Comparison of ENCODE assay signal across 20 cellular contexts in the genomic region with DNA sequence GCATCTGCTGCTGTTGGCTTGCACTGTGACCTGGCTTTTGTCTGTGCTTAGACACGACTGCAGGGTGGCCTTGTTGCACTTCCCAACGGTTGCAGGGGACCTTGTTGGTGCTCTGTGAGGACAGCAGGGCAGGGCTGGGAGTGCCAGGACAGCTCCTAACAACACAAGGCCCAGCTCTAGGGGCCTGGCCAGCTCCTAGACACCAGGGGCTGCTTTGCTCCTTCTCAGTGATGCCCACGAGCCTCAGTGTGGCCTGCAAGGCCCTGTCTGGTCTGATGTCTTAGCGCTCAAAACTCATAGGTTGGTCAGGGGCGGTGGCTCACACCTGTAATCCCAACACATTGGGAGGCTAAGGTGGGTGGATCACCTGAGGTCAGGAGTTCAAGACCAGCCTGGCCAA.
DNase-seq lines count a peak whose midpoint lies in the region; FAIRE-seq and TF ChIP-seq lines count a peak whose summit lies in the region.
"Had no signal": no experiment of that assay in that cellular context is flagged by ENCODE, and none has a peak within 500 bp of the region (broad histone marks: within the 10 kb centered on the region; RNA-seq: fewer than 3 reads in every experiment).

No MANE protein-coding gene starts in this region.

- no peak overlapping the region for H2BK120ac ChIP-seq in H1 (replicated peaks; ENCODE audit: low read depth, low read length)

- H3K4me1 ChIP-seq in H1 (replicated peaks in 1 of 4; ENCODE audit: control insufficient read depth in 3 of 4, insufficient read depth in 4 of 4, low read length in 3 of 4) (peaks cover 0 to 3% (median 0%) of the 10 kb centered on the region in 4 experiments; a peak in 1 of 7 replicates), osteoblast (ENCODE audit: insufficient read depth, low read length) (no peaks in the 10 kb centered on the region)

- H3K4me1 Mint-ChIP-seq in activated CD4-positive, alpha-beta T cell treated with anti-CD3 and anti-CD28 coated beads, Interleukin-2, amount 10 ng/mL, durations not matched to agents 24 days and 14 days: peaks cover 10% of the 10 kb centered on the region
- H3K4me1 Mint-ChIP-seq: B cell; CD4-positive, CD25-positive, alpha-beta regulatory T cell had no signal

- H3K9me3 Mint-ChIP-seq in activated CD4-positive, alpha-beta T cell treated with anti-CD3 and anti-CD28 coated beads, Interleukin-2, amount 10 ng/mL, durations not matched to agents 24 days and 14 days: peaks cover 3% of the 10 kb centered on the region
- H3K9me3 Mint-ChIP-seq: CD8-positive, alpha-beta T cell; H9 had no signal

- H3K27me3 Mint-ChIP-seq in activated CD4-positive, alpha-beta T cell treated with anti-CD3 and anti-CD28 coated beads, Interleukin-2, amount 10 ng/mL, durations not matched to agents 24 days and 14 days: no peaks in the 10 kb centered on the region
- H3K27me3 Mint-ChIP-seq: B cell; CD4-positive, CD25-positive, alpha-beta regulatory T cell had no signal

- no peaks in the 10 kb centered on the region for H3K79me2 ChIP-seq in H1 (ENCODE audit: control insufficient read depth in 1 of 2, insufficient read depth in 2 of 2, low read length in 2 of 2)
- H3K79me2 ChIP-seq in osteoblast (ENCODE audit: insufficient read depth, low read length): no peaks in the 10 kb centered on the region

- H3K27ac Mint-ChIP-seq in activated CD4-positive, alpha-beta T cell treated with anti-CD3 and anti-CD28 coated beads, Interleukin-2, amount 10 ng/mL, durations not matched to agents 24 days and 14 days: peak overlapping the region; percentile 20
- H3K27ac Mint-ChIP-seq: B cell; CD4-positive, CD25-positive, alpha-beta regulatory T cell; CD8-positive, alpha-beta T cell had no signal

- H3K23me2 ChIP-seq in H1 (ENCODE audit: low read depth, low read length): no peaks in the 10 kb centered on the region

- H4K20me1 ChIP-seq in H1 (replicated peaks in 1 of 2; ENCODE audit: control insufficient read depth in 1 of 2, insufficient read depth in 2 of 2, low read length in 2 of 2) (no peaks in the 10 kb centered on the region), osteoblast (ENCODE audit: insufficient read depth, low read length) (no peaks in the 10 kb centered on the region)
- H4K20me1 ChIP-seq: BLaER1 had no signal

- intact Hi-C loops in activated CD4-positive, alpha-beta T cell treated with anti-CD3 and anti-CD28 coated beads, Interleukin-2, amount 10 ng/mL, durations not matched to agents 24 days and 14 days (cut with micrococcal nuclease): no loop called here

- H3K9ac ChIP-seq in H1 (replicated peaks in 1 of 4; ENCODE audit: extremely low read depth in 1 of 4, low read depth in 3 of 4, low read length in 3 of 4): no peak overlapping the region
- H3K9ac ChIP-seq: BLaER1, GM23248 had no signal

- FAIRE-seq in H1 (lab: Jason Lieb, UNC): no peak
- FAIRE-seq: A204.1, G401.6, GM12892 had no signal

- no peak overlapping the region; the same call in 1 of the 2 replicates for H4K8ac ChIP-seq in H1 (ENCODE audit: extremely low read depth, insufficient read depth, low read length)

- H3K4me3 Mint-ChIP-seq in activated CD4-positive, alpha-beta T cell treated with anti-CD3 and anti-CD28 coated beads, Interleukin-2, amount 10 ng/mL, durations not matched to agents 24 days and 14 days: no peak overlapping the region
- H3K4me3 Mint-ChIP-seq: B cell; CD4-positive, CD25-positive, alpha-beta regulatory T cell; CD8-positive, alpha-beta T cell; H9 had no signal

- no peak overlapping the region for H2AFZ ChIP-seq in H1 (ENCODE audit: low read length)
- H2AFZ ChIP-seq in osteoblast (ENCODE audit: low read length): no peak overlapping the region
- H2AFZ ChIP-seq: GM23248 had no signal

- TF ChIP-seq EP300 in H1 (IDR thresholded peaks at IDR 0.05; ENCODE audit: borderline replicate concordance in 1 of 2, low read depth in 2 of 2, low read length in 2 of 2): no peak

- POLR2A ChIA-PET in H1 (lab: Charles Lee; ENCODE audit: partially characterized antibody): no interaction called here

- no peak overlapping the region for H3K23ac ChIP-seq in H1 (ENCODE audit: insufficient read length)

- 82% methylated on average over 5 of the region's 5 CpGs; no CpG with 5 or more reads in 1 of the 2 experiments for WGBS in H1 (ENCODE audit: extremely low coverage in 1 of 2, insufficient coverage in 1 of 2, insufficient read length in 1 of 2, insufficient replicate concordance in 2 of 2, low coverage in 1 of 2, low lambda C conversion rate in 2 of 2, missing lambda C conversion rate in 1 of 2), 2 experiments

- H3K56ac ChIP-seq in H1 (replicated peaks; ENCODE audit: insufficient read length, low read depth, low read length): no peak overlapping the region

- H3K36me3 Mint-ChIP-seq in activated CD4-positive, alpha-beta T cell treated with anti-CD3 and anti-CD28 coated beads, Interleukin-2, amount 10 ng/mL, durations not matched to agents 24 days and 14 days (ENCODE audit: low read depth): no peaks in the 10 kb centered on the region
- H3K36me3 Mint-ChIP-seq: CD4-positive, CD25-positive, alpha-beta regulatory T cell; CD8-positive, alpha-beta T cell had no signal

- no peak for TF ChIP-seq POLR2A in H1 (IDR thresholded peaks at IDR 0.05; ENCODE audit: control extremely low read depth in 1 of 2, low read depth in 2 of 2, low read length in 2 of 2)

- H3K4me3 ChIP-seq in H1 (ENCODE audit: extremely low read depth in 1 of 4, insufficient read depth in 2 of 4, low read depth in 3 of 4, low read length in 4 of 4): no peak overlapping the region
- H3K4me3 ChIP-seq in osteoblast (ENCODE audit: insufficient read depth, low read length): no peak overlapping the region
- H3K4me3 ChIP-seq: BLaER1, GM23248 had no signal

- H3K79me1 ChIP-seq in H1 (ENCODE audit: low read depth, low read length): no peaks in the 10 kb centered on the region

- no peak overlapping the region for H3K14ac ChIP-seq in H1 (ENCODE audit: insufficient read length)

- H2BK20ac ChIP-seq in H1 (ENCODE audit: low read length): 0 out of 2 replicates have a peak overlapping the region, but pooled peaks have one; percentile 48

- no peak overlapping the region for H2BK5ac ChIP-seq in H1 (ENCODE audit: low read depth, low read length)

- H4K5ac ChIP-seq in H1 (ENCODE audit: insufficient read length, low read depth, low read length): no peak overlapping the region

- TF ChIP-seq CTCF in H1 (IDR thresholded peaks at IDR 0.05; ENCODE audit: control extremely low read depth in 1 of 3, insufficient read depth in 1 of 3, low read depth in 1 of 3, low read length in 3 of 3) (no peak), osteoblast (IDR thresholded peaks at IDR 0.05; ENCODE audit: extremely low read depth, low read depth, low read length) (no peak)

- no peak overlapping the region for H2AK5ac ChIP-seq in H1 (ENCODE audit: low read depth, low read length)

- peak overlapping the region; percentile 22 for H4K91ac ChIP-seq in H1 (replicated peaks; ENCODE audit: insufficient read length, low read length)

- H3K27ac ChIP-seq in H1 (ENCODE audit: low read depth, low read length): no peak overlapping the region
- no peak overlapping the region for H3K27ac ChIP-seq in osteoblast (ENCODE audit: low read depth, low read length)
- H3K27ac ChIP-seq: 22Rv1, BLaER1, C4-2B, GM23248 had no signal

- no peak for TF ChIP-seq RAD21 in H1 (IDR thresholded peaks at IDR 0.05 in 1 of 2, conservative IDR thresholded peaks at IDR 0.05 in 1 of 2; ENCODE audit: low read depth in 2 of 2, low read length in 2 of 2)

- CTCF ChIA-PET in H1 (lab: Charles Lee; ENCODE audit: partially characterized antibody): interaction anchor here (0.6 to 3.3 kb wide), 6 partner anchors 13 to 155 kb away, joined by 3 to 20 read pairs (median 4); no protein-coding TSS in a partner anchor

- 0 out of 2 replicates have a peak overlapping the region, but pooled peaks have one; percentile 68 for H2BK12ac ChIP-seq in H1 (ENCODE audit: low read depth, low read length)

- no peaks in the 10 kb centered on the region for H3K36me3 ChIP-seq in H1 (ENCODE audit: control insufficient read depth in 2 of 4, insufficient read depth in 4 of 4, low read length in 3 of 4)
- no peaks in the 10 kb centered on the region for H3K36me3 ChIP-seq in osteoblast (ENCODE audit: insufficient read depth, low read length)
- H3K36me3 ChIP-seq: BLaER1 had no signal

- no peak overlapping the region for H3K18ac ChIP-seq in H1 (ENCODE audit: extremely low read depth, low read length)

- H2BK15ac ChIP-seq in H1 (ENCODE audit: low read length): no peak overlapping the region; the same call in 1 of the 2 replicates

- no peaks in the 10 kb centered on the region for H3K27me3 ChIP-seq in H1 (replicated peaks in 1 of 4; ENCODE audit: control insufficient read depth in 3 of 4, extremely low read depth in 1 of 4, insufficient read depth in 3 of 4, low read length in 3 of 4)
- no peaks in the 10 kb centered on the region for H3K27me3 ChIP-seq in osteoblast (ENCODE audit: insufficient read depth, low read length)
- H3K27me3 ChIP-seq: BLaER1 had no signal

- no peak overlapping the region for H3K4ac ChIP-seq in H1 (replicated peaks; ENCODE audit: insufficient read length, low read depth, low read length)

- H3K9me3 ChIP-seq in H1 (ENCODE audit: insufficient read depth in 2 of 2, low read depth in 1 of 2, low read length in 1 of 2) (no peaks in the 10 kb centered on the region), osteoblast (ENCODE audit: low read depth, low read length) (no peaks in the 10 kb centered on the region)
- H3K9me3 ChIP-seq: Caco-2 had no signal

- H3K4me2 ChIP-seq in H1 (ENCODE audit: insufficient read depth in 1 of 2, low read depth in 2 of 2, low read length in 2 of 2): no peak overlapping the region
- no peak overlapping the region for H3K4me2 ChIP-seq in osteoblast (ENCODE audit: insufficient read depth, low read length)
- H3K4me2 ChIP-seq: BLaER1 had no signal

- DNase-seq in activated CD4-positive, alpha-beta T cell treated with anti-CD3 and anti-CD28 coated beads, Interleukin-2, amount 10 ng/mL, durations not matched to agents 24 days and 14 days: no peak
- DNase-seq in activated CD4-positive, alpha-beta T cell treated with anti-CD3 and anti-CD28 coated beads, Interleukin-2, amount 50 U/mL, for 1 hour: no peak
- no peak for DNase-seq in H1 (ENCODE audit: low read depth in 1 of 2, low spot score in 2 of 2)
- peak; percentile 60 for DNase-seq in osteoblast (ENCODE audit: insufficient read length, low spot score, missing footprints)
- DNase-seq in NCI-H2227 (lab: John Stamatoyannopoulos, UW; ENCODE audit: unreplicated experiment): no peak
- no peak for DNase-seq in pons (ENCODE audit: low spot score)
- DNase-seq: Caco-2; CD4-positive, CD25-positive, alpha-beta regulatory T cell; CD8-positive, alpha-beta T cell; DMS153; DND-41; GM23248; H9 had no signal

TF ChIP-seq in H1, 55 proteins besides CTCF, POLR2A, EP300 and RAD21 (continues in another document):
- TF ChIP-seq SRF (IDR thresholded peaks at IDR 0.05; ENCODE audit: low read depth, low read length): no peak
- TF ChIP-seq YY1 (IDR thresholded peaks at IDR 0.05; ENCODE audit: low read depth, low read length): no peak
- TF ChIP-seq, protein P1, sequence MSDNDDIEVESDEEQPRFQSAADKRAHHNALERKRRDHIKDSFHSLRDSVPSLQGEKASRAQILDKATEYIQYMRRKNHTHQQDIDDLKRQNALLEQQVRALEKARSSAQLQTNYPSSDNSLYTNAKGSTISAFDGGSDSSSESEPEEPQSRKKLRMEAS (IDR thresholded peaks at IDR 0.05): no peak
- no peak for TF ChIP-seq TAF7 (optimal IDR thresholded peaks at IDR 0.05; ENCODE audit: borderline replicate concordance, low read depth, low read length)
- no peak for TF ChIP-seq SIX5 (IDR thresholded peaks at IDR 0.05; ENCODE audit: low read depth, low read length)
